In the genomic region with DNA sequence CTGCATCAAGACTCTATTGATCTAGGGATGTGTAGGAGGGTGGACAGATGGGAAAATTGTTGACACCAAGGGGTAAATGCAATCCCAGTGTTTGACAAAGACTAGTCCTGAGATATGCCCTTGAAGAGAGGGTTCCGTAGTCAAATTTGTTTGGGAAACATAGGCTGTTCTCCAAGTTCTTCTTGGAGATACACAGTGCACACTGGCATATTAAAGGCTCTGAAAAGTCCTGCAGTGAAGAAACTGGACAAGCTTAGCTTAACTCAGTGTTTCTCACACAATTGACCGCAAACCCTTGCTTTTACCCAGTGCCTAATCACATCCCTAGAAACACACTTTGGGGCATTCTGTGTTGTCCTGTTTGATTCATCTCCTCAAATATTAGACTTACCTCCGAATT, we compare ENCODE assay signal across 10 cellular contexts. TPM values are rescaled to one million over a fixed set of nuclear protein-coding genes. Genes with fewer than 3 reads are reported as not detected.
"Had no signal": no experiment of that assay in that cellular context is flagged by ENCODE, and none has a peak within 500 bp of the region (broad histone marks: within the 10 kb centered on the region; RNA-seq: fewer than 3 reads in every experiment).

No MANE protein-coding gene starts in this region.

- DNase-seq: IMR-90, KBM-7, KG1 had no signal

- H3K27ac ChIP-seq: HL-60, KMS-11 had no signal

- FAIRE-seq: HepG2, HTR-8/SVneo had no signal

- ATAC-seq: HepG2 had no signal

- H3K9ac ChIP-seq: KMS-11 had no signal

- H3K4me2 ChIP-seq: KMS-11 had no signal

RNA-seq across cellular contexts. Expression of a gene that starts 10.8 kb away (rescaled TPM):
- total RNA-seq: HepG2, HT-29, HT1080, IMR-90 had no signal
- polyA plus RNA-seq: HepG2, IgD-negative memory B cell, IMR-90 had no signal

RNA-seq across cellular contexts. Expression of a gene that starts 41.3 kb away (rescaled TPM):
- total RNA-seq: HepG2, HT-29, HT1080, IMR-90 had no signal
- polyA plus RNA-seq: HepG2, IgD-negative memory B cell, IMR-90 had no signal

RNA-seq across cellular contexts. Expression of a gene that starts 45.2 kb away (rescaled TPM):
- total RNA-seq: HT-29, IMR-90 had no signal
- polyA plus RNA-seq: IgD-negative memory B cell had no signal
